In the genomic region with DNA sequence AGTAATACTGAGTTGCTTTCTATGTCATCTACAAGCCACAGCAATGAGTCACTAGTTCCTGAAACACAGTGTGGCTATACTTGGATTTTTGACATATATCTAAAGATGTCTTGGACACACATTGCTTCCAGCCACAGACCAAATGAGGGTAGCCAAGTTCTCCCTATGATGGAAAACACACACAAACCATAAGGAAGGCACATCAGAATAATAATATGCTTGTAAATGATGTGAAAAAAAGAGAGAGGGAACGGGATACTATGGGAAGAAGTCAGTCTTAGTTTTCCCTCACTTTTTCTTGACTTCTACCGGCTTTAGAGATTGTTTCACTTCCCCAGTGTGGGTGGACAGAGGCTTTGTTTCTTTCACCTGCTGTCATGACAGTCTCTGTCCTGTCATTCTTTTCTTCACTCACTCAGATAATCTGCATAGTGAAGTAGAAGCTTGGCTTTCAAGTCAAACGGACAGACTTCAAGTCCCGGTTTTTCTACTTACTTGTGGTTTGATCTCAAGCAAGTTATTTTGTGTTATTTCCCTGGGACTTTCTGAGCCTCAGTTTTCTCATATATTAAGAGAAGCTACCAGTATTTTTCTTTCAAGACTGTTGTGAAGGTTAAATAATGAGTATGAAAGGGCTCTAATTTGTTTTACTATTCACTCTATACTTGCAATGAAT, we compare ENCODE assay signal across 9 cellular contexts. TPM values are rescaled to one million over a fixed set of nuclear protein-coding genes. Genes with fewer than 3 reads are reported as not detected.
DNase-seq lines count a peak whose midpoint lies in the region; ATAC-seq and TF ChIP-seq lines count a peak whose summit lies in the region.
"Had no signal": no experiment of that assay in that cellular context is flagged by ENCODE, and none has a peak within 500 bp of the region (broad histone marks: within the 10 kb centered on the region; RNA-seq: fewer than 3 reads in every experiment).

No MANE protein-coding gene starts in this region.

- H3K27ac Mint-ChIP-seq in activated naive CD4-positive, alpha-beta T cell treated with anti-CD3 and anti-CD28 coated beads, Interleukin-2, amount 50 U/mL, for 72 hours = peak overlapping the region; percentile 89 to 92

- peaks cover 18 to 19% of the 10 kb centered on the region in 2 donors for H3K36me3 Mint-ChIP-seq in activated naive CD4-positive, alpha-beta T cell treated with anti-CD3 and anti-CD28 coated beads, Interleukin-2, amount 50 U/mL, for 72 hours

- peak; percentile 99 for ATAC-seq in GM19455 (IDR thresholded peaks at IDR 0.05; ENCODE audit: unreplicated experiment)
- ATAC-seq in HG03139 (IDR thresholded peaks at IDR 0.05; ENCODE audit: unreplicated experiment) = peak; percentile 95
- peak; percentile 93 for ATAC-seq in activated naive CD4-positive, alpha-beta T cell treated with anti-CD3 and anti-CD28 coated beads, Interleukin-2, amount 50 U/mL, for 72 hours

- peaks cover 0 to 11% of the 10 kb centered on the region in 2 donors for H3K9me3 Mint-ChIP-seq in activated naive CD4-positive, alpha-beta T cell treated with anti-CD3 and anti-CD28 coated beads, Interleukin-2, amount 50 U/mL, for 72 hours

- in situ Hi-C loops in GM13976 (cut with MboI; ENCODE audit: low sequenced_read_pairs, unreplicated experiment) = no loop called here

- TF ChIP-seq CTCF in GM13976 (IDR thresholded peaks at IDR 0.05; ENCODE audit: borderline replicate concordance, control extremely low read depth, extremely low read depth, insufficient read depth, missing control alignments) = no peak

- DNase-seq in GM13976 (ENCODE audit: low spot score) = peak; percentile 32
- DNase-seq in activated naive CD4-positive, alpha-beta T cell treated with anti-CD3 and anti-CD28 coated beads, Interleukin-2, amount 50 U/mL, for 72 hours (ENCODE audit: low spot score in 2 of 2) = peak in 1 of 2 donors; percentile 2
- no peak for DNase-seq in NCI-H226
- DNase-seq in NCI-H1694 treated with DMSO at 0.1 percent for 48 hours (lab: John Stamatoyannopoulos, UW) = no peak
- DNase-seq in midbrain (lab: John Stamatoyannopoulos, UW) = no peak
- DNase-seq in NCI-H1417 (lab: John Stamatoyannopoulos, UW) = no peak
- DNase-seq: NCI-H446 treated with DMSO at 0.1 percent for 48 hours had no signal

RNA-seq across cellular contexts. Expression of a gene that starts 34.7 kb away (rescaled TPM):
- total RNA-seq in activated naive CD4-positive, alpha-beta T cell treated with anti-CD3 and anti-CD28 coated beads, Interleukin-2, amount 50 U/mL, for 72 hours = 10 to 100 TPM; 47.2 to 96.6 TPM
